ENCODE assay signal across 22 cellular contexts in genomic region chr11:113329725-113330124, GRCh38. TPM values are rescaled to one million over a fixed set of nuclear protein-coding genes. Genes with fewer than 3 reads are reported as not detected.
DNase-seq lines count a peak whose midpoint lies in the region; ATAC-seq and TF ChIP-seq lines count a peak whose summit lies in the region.
"Had no signal": no experiment of that assay in that cellular context is flagged by ENCODE, and none has a peak within 500 bp of the region (broad histone marks: within the 10 kb centered on the region; RNA-seq: fewer than 3 reads in every experiment).

No MANE protein-coding gene starts in this region.

- H3K27ac ChIP-seq in coronary artery: no peak overlapping the region
- H3K27ac ChIP-seq in mesenchymal stem cell (ENCODE audit: low read length, poor library complexity, severe bottlenecking): no peak overlapping the region
- H3K27ac ChIP-seq: Peyer's patch had no signal

- no peak overlapping the region for H3K9ac ChIP-seq in mesenchymal stem cell (ENCODE audit: low read length)

- DNase-seq in GM10266 (ENCODE audit: extremely low spot score) (peak; percentile 32), cerebellar cortex (ENCODE audit: low spot score) (peak; percentile 19), coronary artery (ENCODE audit: low spot score) (no peak), mesenchymal stem cell (no peak), WTC11 (ENCODE audit: low spot score) (no peak), AG08396 (ENCODE audit: low spot score) (no peak)
- DNase-seq: EL, IMR-90, MV-4-11, NCI-H1105 treated with DMSO at 0.1 percent for 48 hours, NCI-H1694, NCI-H2081, NCI-H2171, NCI-H524 treated with DMSO at 0.1 percent for 48 hours, NCI-H82, Peyer's patch had no signal

- H2BK5ac ChIP-seq in mesenchymal stem cell (ENCODE audit: low read depth, low read length, poor library complexity, severe bottlenecking): no peak overlapping the region

- CTCF ChIA-PET in WTC11 (lab: Charles Lee): interaction anchor here (1.0 kb wide), 1 partner anchor 40 kb away, joined by 3 read pairs; no protein-coding TSS in a partner anchor

- no peak overlapping the region for H3K18ac ChIP-seq in mesenchymal stem cell (ENCODE audit: low read depth in 1 of 2, low read length in 2 of 2)

- ATAC-seq in GM19468 (IDR thresholded peaks at IDR 0.05; ENCODE audit: extremely low read depth, unreplicated experiment) (peak; percentile 30), HG03280 (IDR thresholded peaks at IDR 0.05; ENCODE audit: unreplicated experiment) (peak; percentile 58), WTC11 (no peak)
- ATAC-seq: SK-N-SH treated with all-trans-retinoic acid at 6 μM for 48 hours had no signal

- H3K4me3 ChIP-seq in coronary artery (no peak overlapping the region), mesenchymal stem cell (ENCODE audit: insufficient read depth in 1 of 2, low read depth in 1 of 2, low read length in 2 of 2) (no peak overlapping the region)
- H3K4me3 ChIP-seq: Peyer's patch had no signal

- WGBS in mesenchymal stem cell: 97% methylated on average over 2 of the region's 2 CpGs

- H3K27me3 Mint-ChIP-seq in WTC11 (ENCODE audit: low read depth): no peaks in the 10 kb centered on the region
- H3K27me3 Mint-ChIP-seq: B cell had no signal

- H3K9me3 Mint-ChIP-seq in WTC11: no peaks in the 10 kb centered on the region
- H3K9me3 Mint-ChIP-seq: CD14-positive monocyte had no signal

- H3K27ac Mint-ChIP-seq in WTC11: no peak overlapping the region
- H3K27ac Mint-ChIP-seq: B cell had no signal

- H3K14ac ChIP-seq in mesenchymal stem cell (ENCODE audit: low read length in 2 of 2): no peak overlapping the region

- no peaks in the 10 kb centered on the region for H3K36me3 Mint-ChIP-seq in WTC11

- H3K4ac ChIP-seq in mesenchymal stem cell (ENCODE audit: low read depth in 1 of 2, low read length in 2 of 2): no peak overlapping the region

- H2AK5ac ChIP-seq in mesenchymal stem cell (ENCODE audit: low read length, severe bottlenecking): no peak overlapping the region

- no peak overlapping the region for H3K23ac ChIP-seq in mesenchymal stem cell (ENCODE audit: low read length in 2 of 2)

- no peaks in the 10 kb centered on the region for H3K27me3 ChIP-seq in mesenchymal stem cell (ENCODE audit: control insufficient read depth in 1 of 2, insufficient read depth in 1 of 2, low read length in 2 of 2)
- H3K27me3 ChIP-seq: Peyer's patch had no signal

- no peak overlapping the region for H2AFZ ChIP-seq in mesenchymal stem cell (ENCODE audit: low read depth, low read length)

- H3K4me1 ChIP-seq in mesenchymal stem cell (ENCODE audit: control insufficient read depth, insufficient read depth, low read depth, low read length): no peaks in the 10 kb centered on the region
- H3K4me1 ChIP-seq: Peyer's patch had no signal

- H2BK15ac ChIP-seq in mesenchymal stem cell (ENCODE audit: low read depth, poor library complexity, severe bottlenecking): no peak overlapping the region

- TF ChIP-seq CTCF in GM10266 (IDR thresholded peaks at IDR 0.05; ENCODE audit: control insufficient read depth, insufficient read depth, low read depth, missing control alignments) (no peak), coronary artery (IDR thresholded peaks at IDR 0.05) (no peak), WTC11 (IDR thresholded peaks at IDR 0.05) (no peak)

- no peaks in the 10 kb centered on the region for H3K79me1 ChIP-seq in mesenchymal stem cell (replicated peaks; ENCODE audit: low read length, poor library complexity, severe bottlenecking)

- no peak overlapping the region for H3K4me3 Mint-ChIP-seq in WTC11
- H3K4me3 Mint-ChIP-seq: B cell, CD14-positive monocyte had no signal

- H3K36me3 ChIP-seq in mesenchymal stem cell (ENCODE audit: control insufficient read depth in 1 of 2, insufficient read depth in 2 of 2, low read depth in 1 of 2, low read length in 2 of 2): peaks cover 16 to 54% of the 10 kb centered on the region in 2 experiments

- peaks cover 4% of the 10 kb centered on the region; the same call in 1 of the 2 replicates for H3K4me1 Mint-ChIP-seq in WTC11
- H3K4me1 Mint-ChIP-seq: B cell, CD14-positive monocyte had no signal

- H4K91ac ChIP-seq in mesenchymal stem cell (ENCODE audit: low read length): no peak overlapping the region

- no peak overlapping the region for H3K4me2 ChIP-seq in mesenchymal stem cell (ENCODE audit: low read length, poor library complexity, severe bottlenecking)

- no peak overlapping the region for H4K8ac ChIP-seq in mesenchymal stem cell (ENCODE audit: low read length)

- H2BK12ac ChIP-seq in mesenchymal stem cell (ENCODE audit: low read length in 2 of 2): no peak overlapping the region

- POLR2A ChIA-PET in WTC11 (lab: Charles Lee): no interaction called here

- H2BK120ac ChIP-seq in mesenchymal stem cell (ENCODE audit: low read depth, low read length): no peak overlapping the region

- H3K9me3 ChIP-seq in mesenchymal stem cell (ENCODE audit: control insufficient read depth, low read length): no peaks in the 10 kb centered on the region
- H3K9me3 ChIP-seq: Peyer's patch had no signal

TF ChIP-seq in WTC11, 78 proteins besides CTCF, POLR2A, EP300 and RAD21:
- TF ChIP-seq CBFB (CRISPR knock-in tag; IDR thresholded peaks at IDR 0.05; ENCODE audit: low read depth) (no peak), ZNF396 (CRISPR knock-in tag; IDR thresholded peaks at IDR 0.05; ENCODE audit: borderline replicate concordance) (no peak), MXD4 (CRISPR knock-in tag; IDR thresholded peaks at IDR 0.05; ENCODE audit: borderline replicate concordance) (no peak), NR3C1 (CRISPR knock-in tag; conservative IDR thresholded peaks at IDR 0.05; ENCODE audit: low read depth) (no peak), ATF1 (CRISPR knock-in tag; IDR thresholded peaks at IDR 0.05) (no peak), ZNF317 (CRISPR knock-in tag; IDR thresholded peaks at IDR 0.05; ENCODE audit: borderline replicate concordance, low read depth) (no peak), E2F4 (CRISPR knock-in tag; IDR thresholded peaks at IDR 0.05; ENCODE audit: borderline replicate concordance, low read depth) (no peak), PRRX2 (CRISPR knock-in tag; IDR thresholded peaks at IDR 0.05) (no peak), SMAD3 (CRISPR knock-in tag; IDR thresholded peaks at IDR 0.05; ENCODE audit: borderline replicate concordance) (no peak)
- TF ChIP-seq, protein P1, sequence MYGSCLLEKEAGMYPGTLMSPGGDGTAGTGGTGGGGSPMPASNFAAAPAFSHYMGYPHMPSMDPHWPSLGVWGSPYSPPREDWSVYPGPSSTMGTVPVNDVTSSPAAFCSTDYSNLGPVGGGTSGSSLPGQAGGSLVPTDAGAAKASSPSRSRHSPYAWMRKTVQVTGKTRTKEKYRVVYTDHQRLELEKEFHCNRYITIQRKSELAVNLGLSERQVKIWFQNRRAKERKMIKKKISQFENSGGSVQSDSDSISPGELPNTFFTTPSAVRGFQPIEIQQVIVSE (CRISPR knock-in tag; IDR thresholded peaks at IDR 0.05; ENCODE audit: borderline replicate concordance): no peak
- TF ChIP-seq, protein P2, sequence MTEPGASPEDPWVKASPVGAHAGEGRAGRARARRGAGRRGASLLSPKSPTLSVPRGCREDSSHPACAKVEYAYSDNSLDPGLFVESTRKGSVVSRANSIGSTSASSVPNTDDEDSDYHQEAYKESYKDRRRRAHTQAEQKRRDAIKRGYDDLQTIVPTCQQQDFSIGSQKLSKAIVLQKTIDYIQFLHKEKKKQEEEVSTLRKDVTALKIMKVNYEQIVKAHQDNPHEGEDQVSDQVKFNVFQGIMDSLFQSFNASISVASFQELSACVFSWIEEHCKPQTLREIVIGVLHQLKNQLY (CRISPR knock-in tag; IDR thresholded peaks at IDR 0.05): no peak

RNA-seq across cellular contexts. Expression of gene TTC12, which starts 15.3 kb away (rescaled TPM):
- polyA plus RNA-seq in mesenchymal stem cell (2013, experiment 1 of 2): 8.1 TPM
- polyA plus RNA-seq in mesenchymal stem cell (2013, experiment 2 of 2): 8.0 TPM
- total RNA-seq in WTC11 (2021): 7.6 to 11.5 TPM (median 10.9 TPM) in 3 replicates

RNA-seq across cellular contexts. Expression of gene ANKK1, which starts 57.9 kb away (rescaled TPM):
- polyA plus RNA-seq in mesenchymal stem cell (2013, experiment 1 of 2): not detected
- 0.01 TPM for polyA plus RNA-seq in mesenchymal stem cell (2013, experiment 2 of 2)
- 0.09 to 0.15 TPM in 2 of 3 replicates, not detected in the other for total RNA-seq in WTC11 (2021)
- total RNA-seq: IMR-90, OCI-LY7 had no signal
- polyA plus RNA-seq: IMR-90 had no signal

Comparison
In these comparisons a context has a peak if more than half of its experiments do, and no peak if none do; other contexts are left out.
1. DNase-seq: peak in GM10266 (single experiment) and cerebellar cortex (single experiment); none in coronary artery (single experiment), mesenchymal stem cell (single experiment), WTC11 (single experiment) and AG08396 (single experiment).